In the genomic region with DNA sequence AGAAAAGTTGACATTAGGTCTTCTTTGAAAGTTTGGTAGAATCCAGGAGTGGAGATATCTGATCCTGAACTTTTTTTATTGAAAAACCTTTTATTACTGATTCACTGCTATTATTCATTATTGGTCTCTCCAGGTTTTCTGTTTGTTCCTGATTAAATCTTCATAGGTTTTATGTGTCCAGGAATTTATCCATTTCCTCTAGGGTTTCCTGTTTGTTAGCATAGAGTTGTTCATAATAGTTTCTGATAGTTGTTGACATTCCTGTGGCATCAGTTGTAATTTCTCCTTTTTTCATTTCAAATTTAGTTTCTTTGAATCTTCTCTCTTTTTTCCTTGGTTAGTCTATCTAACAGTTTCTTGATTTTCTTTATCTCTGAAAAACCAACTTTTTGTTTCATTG, we compare ENCODE assay signal across 28 cellular contexts.
DNase-seq lines count a peak whose midpoint lies in the region; ATAC-seq, FAIRE-seq and TF ChIP-seq lines count a peak whose summit lies in the region.
"Had no signal": no experiment of that assay in that cellular context is flagged by ENCODE, and none has a peak within 500 bp of the region (broad histone marks: within the 10 kb centered on the region; RNA-seq: fewer than 3 reads in every experiment).

No MANE protein-coding gene starts in this region.

- no peak for TF ChIP-seq CTCF in A673 (conservative IDR thresholded peaks at IDR 0.05; ENCODE audit: low read depth, low read length)
- TF ChIP-seq CTCF in bronchial epithelial cell (IDR thresholded peaks at IDR 0.05; ENCODE audit: insufficient read depth, low read length, severe bottlenecking): no peak
- no peak for TF ChIP-seq CTCF in fibroblast of pulmonary artery (IDR thresholded peaks at IDR 0.05; ENCODE audit: low read length, missing control alignments)
- no peak for TF ChIP-seq CTCF in progenitor cell of endocrine pancreas (IDR thresholded peaks at IDR 0.05; ENCODE audit: unreplicated experiment)

- BruUV-seq in A673 (replicated peaks; lab: Mats Ljungman, UMichigan): no TSS peak

- CTCF ChIA-PET in A673 (lab: Charles Lee): no interaction called here
- CTCF ChIA-PET in CD8-positive, alpha-beta memory T cell (lab: Charles Lee): no interaction called here

- no peaks in the 10 kb centered on the region for H3K9me3 Mint-ChIP-seq in progenitor cell of endocrine pancreas (ENCODE audit: low read depth)
- H3K9me3 Mint-ChIP-seq in CD8-positive, alpha-beta memory T cell: peaks cover 0 to 21% (median 9%) of the 10 kb centered on the region in 5 donors

- H3K27ac ChIP-seq in A673 (ENCODE audit: low read depth, low read length, poor library complexity, severe bottlenecking): no peak overlapping the region
- H3K27ac ChIP-seq in CD8-positive, alpha-beta memory T cell (ENCODE audit: low read depth, low read length): no peak overlapping the region
- H3K27ac ChIP-seq: C4-2B, PC-9, SJCRH30 had no signal

- no peak for FAIRE-seq in bronchial epithelial cell (lab: Jason Lieb, UNC)
- FAIRE-seq: GM19239, H1, HepG2 had no signal

- H3K4me1 ChIP-seq in A673 (ENCODE audit: insufficient read depth, low read length, poor library complexity, severe bottlenecking): no peaks in the 10 kb centered on the region
- no peaks in the 10 kb centered on the region for H3K4me1 ChIP-seq in CD8-positive, alpha-beta memory T cell (ENCODE audit: insufficient read depth, low read length)
- H3K4me1 ChIP-seq: SJCRH30 had no signal

- H3K27me3 ChIP-seq in A673 (replicated peaks; ENCODE audit: insufficient read depth, low read depth, low read length, poor library complexity): no peaks in the 10 kb centered on the region
- no peaks in the 10 kb centered on the region for H3K27me3 ChIP-seq in bronchial epithelial cell (ENCODE audit: control insufficient read depth, insufficient read depth, low read length)
- H3K27me3 ChIP-seq in CD8-positive, alpha-beta memory T cell (ENCODE audit: insufficient read depth, low read length, poor library complexity, severe bottlenecking): no peaks in the 10 kb centered on the region
- H3K27me3 ChIP-seq: SJCRH30 had no signal

- H3K9me3 ChIP-seq in A673 (ENCODE audit: low read depth, low read length, poor library complexity, severe bottlenecking): no peaks in the 10 kb centered on the region
- H3K9me3 ChIP-seq in CD8-positive, alpha-beta memory T cell (ENCODE audit: low read length): no peaks in the 10 kb centered on the region
- H3K9me3 ChIP-seq: SJCRH30 had no signal

- H3K4me1 Mint-ChIP-seq in progenitor cell of endocrine pancreas (ENCODE audit: low read depth): no peaks in the 10 kb centered on the region
- H3K4me1 Mint-ChIP-seq in CD8-positive, alpha-beta memory T cell: no peaks in the 10 kb centered on the region

- H3K27ac Mint-ChIP-seq in progenitor cell of endocrine pancreas: no peak overlapping the region
- H3K27ac Mint-ChIP-seq in CD8-positive, alpha-beta memory T cell: no peak overlapping the region
- H3K27ac Mint-ChIP-seq: CD8-positive, alpha-beta T cell had no signal

- H3K36me3 ChIP-seq in A673 (ENCODE audit: insufficient read depth, low read length, poor library complexity, severe bottlenecking) (no peaks in the 10 kb centered on the region), bronchial epithelial cell (ENCODE audit: control insufficient read depth, insufficient read depth, low read length) (no peaks in the 10 kb centered on the region)
- no peaks in the 10 kb centered on the region for H3K36me3 ChIP-seq in CD8-positive, alpha-beta memory T cell (ENCODE audit: insufficient read depth, low read length)
- H3K36me3 ChIP-seq: SJCRH30 had no signal

- H3K4me3 ChIP-seq in A673 (ENCODE audit: low read depth, low read length, poor library complexity, severe bottlenecking) (no peak overlapping the region), bronchial epithelial cell (ENCODE audit: low read depth, low read length) (no peak overlapping the region), fibroblast of pulmonary artery (replicated peaks; ENCODE audit: low read depth, low read length) (no peak overlapping the region)
- no peak overlapping the region for H3K4me3 ChIP-seq in CD8-positive, alpha-beta memory T cell (ENCODE audit: low read length)
- H3K4me3 ChIP-seq: PC-9, SJCRH30 had no signal

- intact Hi-C loops in A673 (cut with micrococcal nuclease; ENCODE audit: unreplicated experiment): no loop called here

- peak; percentile 27 for DNase-seq in A673 (ENCODE audit: low spot score)
- DNase-seq in EH (ENCODE audit: low read depth): peak; percentile 4
- peak; percentile 3 for DNase-seq in bronchial epithelial cell (ENCODE audit: low read depth)
- DNase-seq in fibroblast of pulmonary artery (ENCODE audit: low read depth): peak; percentile 1
- DNase-seq in progenitor cell of endocrine pancreas (ENCODE audit: low spot score, unreplicated experiment): no peak
- DNase-seq in CD8-positive, alpha-beta memory T cell: no peak
- DNase-seq in stimulated activated naive CD4-positive, alpha-beta T cell (lab: John Stamatoyannopoulos, UW): no peak
- DNase-seq: CD8-positive, alpha-beta T cell; DMS 273 treated with DMSO at 0.1 percent for 48 hours; DMS79; GF-D8; HCEC 1CT; Karpas-422; NCI-H1092 treated with DMSO at 0.1 percent for 48 hours; NCI-H146; NCI-H2029; NCI-H446 treated with DMSO at 0.1 percent for 48 hours; NCI-H526; NCI-H82; NK-92 treated with Interleukin-12 subunit alpha and Interleukin-12 subunit beta, amount 100 ng/mL, for 24 hours; PC-9; SJCRH30 had no signal

- ATAC-seq in HG03565 (IDR thresholded peaks at IDR 0.05; ENCODE audit: unreplicated experiment): no peak
- ATAC-seq: CD8-positive, alpha-beta T cell; HepG2; Right ventricle myocardium inferior had no signal

- POLR2A ChIA-PET in A673 (lab: Charles Lee; ENCODE audit: low non-redundant PET): no interaction called here
- POLR2A ChIA-PET in CD8-positive, alpha-beta memory T cell (lab: Charles Lee): no interaction called here

- no peaks in the 10 kb centered on the region for H3K27me3 Mint-ChIP-seq in progenitor cell of endocrine pancreas
- no peaks in the 10 kb centered on the region for H3K27me3 Mint-ChIP-seq in CD8-positive, alpha-beta memory T cell

- H3K36me3 Mint-ChIP-seq in progenitor cell of endocrine pancreas (ENCODE audit: insufficient read depth): no peaks in the 10 kb centered on the region
- H3K36me3 Mint-ChIP-seq in CD8-positive, alpha-beta memory T cell: no peaks in the 10 kb centered on the region
- H3K36me3 Mint-ChIP-seq: CD8-positive, alpha-beta T cell had no signal

- no peak overlapping the region for H3K4me3 Mint-ChIP-seq in progenitor cell of endocrine pancreas (ENCODE audit: low read depth)
- no peak overlapping the region for H3K4me3 Mint-ChIP-seq in CD8-positive, alpha-beta memory T cell
- H3K4me3 Mint-ChIP-seq: CD8-positive, alpha-beta T cell had no signal

Comparison
In these comparisons a context has a peak if more than half of its experiments do, and no peak if none do; other contexts are left out.
1. DNase-seq: peak in A673 (single experiment), EH (single experiment), bronchial epithelial cell (single experiment) and fibroblast of pulmonary artery (single experiment); none in progenitor cell of endocrine pancreas (single experiment), CD8-positive, alpha-beta memory T cell (0 of 5) and stimulated activated naive CD4-positive, alpha-beta T cell (0 of 6).